17 cellular contexts compared by ENCODE assay signal in the genomic region with DNA sequence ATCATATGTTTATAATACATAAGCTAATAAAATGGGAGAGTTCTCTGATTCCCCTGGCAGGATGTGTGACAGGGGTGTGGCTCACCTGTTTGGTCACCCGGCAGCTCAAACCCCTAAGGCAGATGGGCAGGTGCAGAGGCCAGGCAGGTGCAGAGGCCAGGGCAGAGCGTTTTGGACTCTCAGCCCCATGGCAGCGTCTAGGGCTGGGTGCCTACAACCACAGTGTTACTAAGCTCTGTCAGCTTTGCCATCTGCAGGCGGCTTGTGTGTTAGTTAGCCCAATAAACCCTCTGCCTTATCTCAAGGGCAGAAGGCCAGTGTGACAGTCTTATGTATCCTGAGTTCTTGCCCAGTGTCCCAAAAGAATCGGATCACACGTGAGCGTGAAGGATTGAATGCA. TPM values are rescaled to one million over a fixed set of nuclear protein-coding genes. Genes with fewer than 3 reads are reported as not detected.
A peak's percentile ranks its signal among the peaks of the same experiment; 100 is the strongest.
DNase-seq lines count a peak whose midpoint lies in the region; ATAC-seq and TF ChIP-seq lines count a peak whose summit lies in the region.
"Had no signal": no experiment of that assay in that cellular context is flagged by ENCODE, and none has a peak within 500 bp of the region (broad histone marks: within the 10 kb centered on the region; RNA-seq: fewer than 3 reads in every experiment).

No MANE protein-coding gene starts in this region.

- DNase-seq in SHP77 (lab: John Stamatoyannopoulos, UW) (peak; percentile 6 to 35), SHP77 treated with DMSO at 0.1 percent for 48 hours (lab: John Stamatoyannopoulos, UW) (no peak), Peyer's patch (peak in 2 of 3 donors; percentile 72 to 73), mucosa of descending colon (peak; percentile 61 to 69 (median 69)), upper lobe of right lung (no peak), HCEC 1CT (no peak), adrenal gland (no peak)
- DNase-seq: C1 segment of cervical spinal cord, IMR-90, Kasumi-1, NCI-H2107, NCI-H226, NCI-H774, SJCRH30 had no signal

- H3K36me3 ChIP-seq in Peyer's patch, result no peaks in the 10 kb centered on the region
- H3K36me3 ChIP-seq in mucosa of descending colon (ENCODE audit: low read depth), result no peaks in the 10 kb centered on the region
- H3K36me3 ChIP-seq in upper lobe of right lung, result no peaks in the 10 kb centered on the region
- H3K36me3 ChIP-seq in adrenal gland (replicated peaks in 1 of 2), result no peaks in the 10 kb centered on the region
- H3K36me3 ChIP-seq: HAP-1, SJCRH30 had no signal

- H3K9me3 ChIP-seq in Peyer's patch (no peaks in the 10 kb centered on the region), mucosa of descending colon (no peaks in the 10 kb centered on the region), upper lobe of right lung (no peaks in the 10 kb centered on the region), adrenal gland (replicated peaks in 1 of 3) (no peaks in the 10 kb centered on the region)
- H3K9me3 ChIP-seq: HAP-1, SJCRH30 had no signal

- H3K27me3 ChIP-seq in Peyer's patch (no peaks in the 10 kb centered on the region), upper lobe of right lung (no peaks in the 10 kb centered on the region), adrenal gland (no peaks in the 10 kb centered on the region)
- H3K27me3 ChIP-seq: SJCRH30 had no signal

- WGBS in adrenal gland, 4 donors, result 81 to 92% (median 86%) methylated on average over 6 to 7 of the region's 7 CpGs

- H3K4me1 ChIP-seq in Peyer's patch (no peaks in the 10 kb centered on the region), mucosa of descending colon (ENCODE audit: low read depth) (peaks cover 3% of the 10 kb centered on the region), upper lobe of right lung (no peaks in the 10 kb centered on the region), adrenal gland (replicated peaks in 1 of 2) (no peaks in the 10 kb centered on the region)
- H3K4me1 ChIP-seq: HAP-1, SJCRH30 had no signal

- TF ChIP-seq POLR2A in Peyer's patch (IDR thresholded peaks at IDR 0.05) (no peak), adrenal gland (IDR thresholded peaks at IDR 0.05) (no peak)

- H3K4me3 ChIP-seq in Peyer's patch (no peak overlapping the region), mucosa of descending colon (no peak overlapping the region), upper lobe of right lung (no peak overlapping the region), adrenal gland (no peak overlapping the region)
- H3K4me3 ChIP-seq: HAP-1, SJCRH30 had no signal

- peak overlapping the region in 1 of 4 donors; percentile 41 for H3K27ac ChIP-seq in Peyer's patch
- H3K27ac ChIP-seq in upper lobe of right lung, result no peak overlapping the region
- no peak overlapping the region for H3K27ac ChIP-seq in adrenal gland
- H3K27ac ChIP-seq: SJCRH30 had no signal

- peak; percentile 99 for ATAC-seq in mucosa of descending colon
- peak; percentile 26 for ATAC-seq in upper lobe of right lung
- no peak for ATAC-seq in HG03095 (IDR thresholded peaks at IDR 0.05; ENCODE audit: unreplicated experiment)

- TF ChIP-seq CTCF in Peyer's patch (IDR thresholded peaks at IDR 0.05), result peak in 3 of 6 experiments; percentile 10 to 27 (median 22)
- TF ChIP-seq CTCF in mucosa of descending colon (IDR thresholded peaks at IDR 0.05), result no peak
- TF ChIP-seq CTCF in upper lobe of right lung (IDR thresholded peaks at IDR 0.05), result no peak
- TF ChIP-seq CTCF in adrenal gland (IDR thresholded peaks at IDR 0.05), result no peak

- intact Hi-C loops in mucosa of descending colon (cut with DNase I, micrococcal nuclease), result no loop called here
- intact Hi-C loops in upper lobe of right lung (cut with DNase I), result no loop called here
- intact Hi-C loops in adrenal gland (cut with DNase I), result no loop called here

RNA-seq across cellular contexts. Expression of a gene that starts 54.0 kb away (rescaled TPM):
- total RNA-seq in Peyer's patch, result 10 to 100 TPM in 3 of 4 donors, not detected in 1; 13.0 to 76.4 (median 24.0) TPM
- total RNA-seq in mucosa of descending colon, result 100 to 1,000 TPM in 2 of 3 donors, 10 to 100 TPM in 1; 61.8 to 203 (median 133) TPM
- total RNA-seq in upper lobe of right lung, result not detected
- total RNA-seq in adrenal gland, result under 1 TPM in 2 of 8 donors, not detected in 6; 0.19 to 0.22 TPM
- not detected for polyA plus RNA-seq in adrenal gland
- total RNA-seq: IMR-90, RPMI7951, SJCRH30 had no signal
- polyA plus RNA-seq: IMR-90 had no signal

Comparison
In these comparisons a context has a peak if more than half of its experiments do, and no peak if none do; other contexts are left out.
1. DNase-seq: peak in SHP77 (2 of 2), Peyer's patch (2 of 3) and mucosa of descending colon (3 of 3); none in SHP77 treated with DMSO at 0.1 percent for 48 hours (single experiment), upper lobe of right lung (single experiment), HCEC 1CT (single experiment) and adrenal gland (0 of 7).